ENCODE assay signal across 8 cellular contexts in genomic region chr7:129298268-129298893, GRCh38.
DNase-seq lines count a peak whose midpoint lies in the region; ATAC-seq, FAIRE-seq and TF ChIP-seq lines count a peak whose summit lies in the region.

No MANE protein-coding gene starts in this region.

- peak; percentile 74 to 78 for TF ChIP-seq RAD21 in A549 (conservative IDR thresholded peaks at IDR 0.05 in 1 of 2, IDR thresholded peaks at IDR 0.05 in 1 of 2)

- no peaks in the 10 kb centered on the region for H3K27me3 Mint-ChIP-seq in activated CD8-positive, alpha-beta memory T cell treated with anti-CD3 and anti-CD28 coated beads, Interleukin-2, amount 10 ng/mL, durations not matched to agents 7 days and 5 days
- H3K27me3 Mint-ChIP-seq in neural progenitor cell (ENCODE audit: insufficient read depth, low read depth): no peaks in the 10 kb centered on the region

- peak; percentile 49 to 59 for DNase-seq in A549 (ENCODE audit: low read depth in 1 of 2, low spot score in 1 of 2)
- peak; percentile 24 for DNase-seq in NCI-H2196 treated with DMSO at 0.1 percent for 48 hours (lab: John Stamatoyannopoulos, UW; ENCODE audit: unreplicated experiment)
- peak; percentile 73 for DNase-seq in activated CD8-positive, alpha-beta memory T cell treated with anti-CD3 and anti-CD28 coated beads, Interleukin-2, amount 10 ng/mL, durations not matched to agents 7 days and 5 days
- DNase-seq in esophagus squamous epithelium (lab: John Stamatoyannopoulos, UW): no peak
- DNase-seq in neural progenitor cell (ENCODE audit: low spot score): peak; percentile 61

- peaks cover 3% of the 10 kb centered on the region for H3K36me3 Mint-ChIP-seq in activated CD8-positive, alpha-beta memory T cell treated with anti-CD3 and anti-CD28 coated beads, Interleukin-2, amount 10 ng/mL, durations not matched to agents 7 days and 5 days
- peaks cover 23% of the 10 kb centered on the region for H3K36me3 Mint-ChIP-seq in neural progenitor cell

- POLR2A ChIA-PET in A549 (lab: Yijun Ruan, JAX): no interaction called here

- CTCF ChIA-PET in A549 (lab: Yijun Ruan, JAX): interaction anchor here (0.7 to 8.2 kb wide), 33 partner anchors 9 to 348 kb away, joined by 3 to 203 read pairs (median 5); no protein-coding TSS in a partner anchor
- CTCF ChIA-PET in activated CD8-positive, alpha-beta memory T cell treated with anti-CD3 and anti-CD28 coated beads, Interleukin-2, amount 10 ng/mL, durations not matched to agents 7 days and 5 days (lab: Charles Lee): interaction anchor here (0.7 to 5.3 kb wide), 19 partner anchors 9 to 135 kb away, joined by 3 to 103 read pairs (median 4); partner anchors contain the start of gene AHCYL2

- H2AFZ ChIP-seq in neural progenitor cell (replicated peaks): no peak overlapping the region

- no peak for TF ChIP-seq EP300 in A549 (IDR thresholded peaks at IDR 0.05)

- H3K4me3 Mint-ChIP-seq in activated CD8-positive, alpha-beta memory T cell treated with anti-CD3 and anti-CD28 coated beads, Interleukin-2, amount 10 ng/mL, durations not matched to agents 7 days and 5 days: no peak overlapping the region
- no peak overlapping the region for H3K4me3 Mint-ChIP-seq in neural progenitor cell

- peaks cover 3% of the 10 kb centered on the region for H3K9me3 Mint-ChIP-seq in activated CD8-positive, alpha-beta memory T cell treated with anti-CD3 and anti-CD28 coated beads, Interleukin-2, amount 10 ng/mL, durations not matched to agents 7 days and 5 days (ENCODE audit: low read depth)
- H3K9me3 Mint-ChIP-seq in neural progenitor cell: peaks cover 25% of the 10 kb centered on the region

- peaks cover 8% of the 10 kb centered on the region for H4K20me1 ChIP-seq in neural progenitor cell (ENCODE audit: low read depth)

- no peaks in the 10 kb centered on the region for H3K36me3 ChIP-seq in esophagus squamous epithelium
- H3K36me3 ChIP-seq in neural progenitor cell: no peaks in the 10 kb centered on the region

- H3K27ac ChIP-seq in A549: no peak overlapping the region
- H3K27ac ChIP-seq in esophagus squamous epithelium: no peak overlapping the region
- H3K27ac ChIP-seq in neural progenitor cell: no peak overlapping the region

- TF ChIP-seq POLR2A in A549 (IDR thresholded peaks at IDR 0.05; ENCODE audit: low read length) (no peak), esophagus squamous epithelium (IDR thresholded peaks at IDR 0.05) (no peak)

- peaks cover 20% of the 10 kb centered on the region for H3K79me2 ChIP-seq in neural progenitor cell (ENCODE audit: low read depth)

- H3K9me3 ChIP-seq in A549 (peaks cover 10% of the 10 kb centered on the region; the same call in 1 of the 3 replicates), esophagus squamous epithelium (no peaks in the 10 kb centered on the region), neural progenitor cell (ENCODE audit: low read depth) (peaks cover 8% of the 10 kb centered on the region)

- H3F3A ChIP-seq in neural progenitor cell (ENCODE audit: low read depth): peaks cover 23% of the 10 kb centered on the region

- no peaks in the 10 kb centered on the region for H3K4me1 Mint-ChIP-seq in activated CD8-positive, alpha-beta memory T cell treated with anti-CD3 and anti-CD28 coated beads, Interleukin-2, amount 10 ng/mL, durations not matched to agents 7 days and 5 days
- H3K4me1 Mint-ChIP-seq in neural progenitor cell: peaks cover 40% of the 10 kb centered on the region

- no peak overlapping the region for H3K9ac ChIP-seq in neural progenitor cell

- 35% methylated on average over 3 of the region's 3 CpGs for WGBS in A549 (ENCODE audit: missing lambda C conversion rate)
- 29 to 32% methylated on average over 3 of the region's 3 CpGs for WGBS in esophagus squamous epithelium, 2 donors

- H3K4me1 ChIP-seq in A549 (no peaks in the 10 kb centered on the region), esophagus squamous epithelium (peaks cover 0 to 25% (median 7%) of the 10 kb centered on the region in 3 donors), neural progenitor cell (peaks cover 12% of the 10 kb centered on the region)

- ATAC-seq in A549: peak; percentile 54 to 59; a peak in 3 of 6 replicates
- ATAC-seq in activated CD8-positive, alpha-beta memory T cell treated with anti-CD3 and anti-CD28 coated beads, Interleukin-2, amount 10 ng/mL, durations not matched to agents 7 days and 5 days: no peak
- no peak for ATAC-seq in GM19397 (IDR thresholded peaks at IDR 0.05; ENCODE audit: unreplicated experiment)
- no peak for ATAC-seq in GM19467 (IDR thresholded peaks at IDR 0.05; ENCODE audit: unreplicated experiment)

- peak; percentile 61 for FAIRE-seq in A549 (lab: Jason Lieb, UNC)

- H3K4me2 ChIP-seq in A549: no peak overlapping the region; the same call in 2 of the 3 replicates
- no peak overlapping the region for H3K4me2 ChIP-seq in neural progenitor cell

- H3K4me3 ChIP-seq in A549 (no peak overlapping the region), esophagus squamous epithelium (no peak overlapping the region), neural progenitor cell (no peak overlapping the region)

- TF ChIP-seq CTCF in A549 (IDR thresholded peaks at IDR 0.05): peak; percentile 91
- TF ChIP-seq CTCF in GM12872 (IDR thresholded peaks at IDR 0.05; ENCODE audit: insufficient read depth, low read depth, low read length): peak; percentile 67
- TF ChIP-seq CTCF in esophagus squamous epithelium (IDR thresholded peaks at IDR 0.05): peak in 5 of 6 experiments; percentile 54 to 81 (median 71)
- peak; percentile 91 for TF ChIP-seq CTCF in neural progenitor cell (IDR thresholded peaks at IDR 0.05)

- H3K27me3 ChIP-seq in esophagus squamous epithelium: no peaks in the 10 kb centered on the region
- H3K27me3 ChIP-seq in neural progenitor cell: no peaks in the 10 kb centered on the region

- intact Hi-C loops in esophagus squamous epithelium (cut with DNase I): loop anchor here (10.0 kb wide), 1 partner anchor 74 kb away; the partner anchor contains the start of gene AHCYL2

- no peak overlapping the region for H3K27ac Mint-ChIP-seq in activated CD8-positive, alpha-beta memory T cell treated with anti-CD3 and anti-CD28 coated beads, Interleukin-2, amount 10 ng/mL, durations not matched to agents 7 days and 5 days
- no peak overlapping the region for H3K27ac Mint-ChIP-seq in neural progenitor cell

TF ChIP-seq in A549, 52 proteins besides CTCF, POLR2A, EP300 and RAD21:
- TF ChIP-seq RNF2 (IDR thresholded peaks at IDR 0.05; ENCODE audit: borderline replicate concordance, low read depth) (no peak), SMC3 (IDR thresholded peaks at IDR 0.05) (peak; percentile 92)

Comparison
In these comparisons a context has a peak if more than half of its experiments do, and no peak if none do; other contexts are left out.
1. ATAC-seq: peak in A549 (2 of 2); none in activated CD8-positive, alpha-beta memory T cell treated with anti-CD3 and anti-CD28 coated beads, Interleukin-2, amount 10 ng/mL, durations not matched to agents 7 days and 5 days (single experiment), GM19397 (single experiment) and GM19467 (single experiment).
2. Peak in every context shown above with its lines, with median percentiles within 50 percentile points of each other: CTCF ChIP-seq.